ENCODE assay signal across 1 cellular context in genomic region chr11:107696140-107696539, GRCh38.
A peak's percentile ranks its signal among the peaks of the same experiment; 100 is the strongest.
TF ChIP-seq lines count a peak whose summit lies in the region.

No MANE protein-coding gene starts in this region.

TF ChIP-seq in SK-N-SH, 30 proteins besides CTCF, POLR2A, EP300 and RAD21 (continued from another document):
- TF ChIP-seq, protein P1, sequence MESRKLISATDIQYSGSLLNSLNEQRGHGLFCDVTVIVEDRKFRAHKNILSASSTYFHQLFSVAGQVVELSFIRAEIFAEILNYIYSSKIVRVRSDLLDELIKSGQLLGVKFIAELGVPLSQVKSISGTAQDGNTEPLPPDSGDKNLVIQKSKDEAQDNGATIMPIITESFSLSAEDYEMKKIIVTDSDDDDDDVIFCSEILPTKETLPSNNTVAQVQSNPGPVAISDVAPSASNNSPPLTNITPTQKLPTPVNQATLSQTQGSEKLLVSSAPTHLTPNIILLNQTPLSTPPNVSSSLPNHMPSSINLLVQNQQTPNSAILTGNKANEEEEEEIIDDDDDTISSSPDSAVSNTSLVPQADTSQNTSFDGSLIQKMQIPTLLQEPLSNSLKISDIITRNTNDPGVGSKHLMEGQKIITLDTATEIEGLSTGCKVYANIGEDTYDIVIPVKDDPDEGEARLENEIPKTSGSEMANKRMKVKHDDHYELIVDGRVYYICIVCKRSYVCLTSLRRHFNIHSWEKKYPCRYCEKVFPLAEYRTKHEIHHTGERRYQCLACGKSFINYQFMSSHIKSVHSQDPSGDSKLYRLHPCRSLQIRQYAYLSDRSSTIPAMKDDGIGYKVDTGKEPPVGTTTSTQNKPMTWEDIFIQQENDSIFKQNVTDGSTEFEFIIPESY (IDR thresholded peaks at IDR 0.05; ENCODE audit: borderline replicate concordance, low read depth), result peak; percentile 64; the same call in 1 of the 2 replicates
- TF ChIP-seq USF2 (IDR thresholded peaks at IDR 0.05; ENCODE audit: borderline replicate concordance, low read depth, low read length) (no peak), TCF12 (IDR thresholded peaks at IDR 0.05) (peak; percentile 95), NRF1 (IDR thresholded peaks at IDR 0.05; ENCODE audit: low read depth, low read length) (no peak), ELF1 (IDR thresholded peaks at IDR 0.05) (0 out of 2 replicates have a peak, but pooled peaks have one; percentile 42), POLR2AphosphoS5 (IDR thresholded peaks at IDR 0.05; ENCODE audit: low read depth, low read length) (peak; percentile 63; the same call in 1 of the 2 replicates), NFIC (IDR thresholded peaks at IDR 0.05; ENCODE audit: borderline replicate concordance) (peak; percentile 93), MXI1 (IDR thresholded peaks at IDR 0.05; ENCODE audit: low read depth, low read length) (no peak), TEAD4 (IDR thresholded peaks at IDR 0.05; ENCODE audit: borderline replicate concordance, insufficient read depth) (peak; percentile 72), RCOR1 (IDR thresholded peaks at IDR 0.05; ENCODE audit: low read length) (no peak), IRF3 (IDR thresholded peaks at IDR 0.05; ENCODE audit: low read depth, low read length) (no peak)
